ENCODE assay signal across 2 cellular contexts in genomic region chr19:51044327-51044726, GRCh38.
TF ChIP-seq lines count a peak whose summit lies in the region.

No MANE protein-coding gene starts in this region.

TF ChIP-seq in A549, 52 proteins besides CTCF, POLR2A, EP300 and RAD21:
- TF ChIP-seq SMC3 (IDR thresholded peaks at IDR 0.05) (no peak), MAFK (IDR thresholded peaks at IDR 0.05; ENCODE audit: partially characterized antibody) (peak; percentile 87)

TF ChIP-seq in K562, 482 proteins besides CTCF, POLR2A, EP300 and RAD21:
- TF ChIP-seq KDM4B (IDR thresholded peaks at IDR 0.05; ENCODE audit: borderline replicate concordance in 2 of 2, low read depth in 1 of 2) (no peak), MAFG (tag; conservative IDR thresholded peaks at IDR 0.05) (peak; percentile 40; the same call in 1 of the 2 replicates), ATF3 (IDR thresholded peaks at IDR 0.05) (0 out of 2 replicates have a peak, but pooled peaks have one; percentile 29), ATF3 (CRISPR knock-in tag; conservative IDR thresholded peaks at IDR 0.05) (no peak), ZNF316 (IDR thresholded peaks at IDR 0.05) (peak; percentile 83), CHAMP1 (IDR thresholded peaks at IDR 0.05) (no peak), ZNF785 (CRISPR knock-in tag; IDR thresholded peaks at IDR 0.05) (no peak), C11orf30 (IDR thresholded peaks at IDR 0.05; ENCODE audit: low read depth) (peak; percentile 80), TEAD4 (IDR thresholded peaks at IDR 0.05; ENCODE audit: low read length) (no peak), TEAD4 (CRISPR knock-in tag; IDR thresholded peaks at IDR 0.05; ENCODE audit: borderline replicate concordance) (no peak), LCOR (CRISPR knock-in tag; IDR thresholded peaks at IDR 0.05) (no peak), ZNF23 (CRISPR knock-in tag; IDR thresholded peaks at IDR 0.05) (no peak), MAFK (IDR thresholded peaks at IDR 0.05; ENCODE audit: low read length) (peak; percentile 43; the same call in 1 of the 2 replicates), MAFF (IDR thresholded peaks at IDR 0.05; ENCODE audit: low read length) (peak; percentile 53; the same call in 1 of the 2 replicates)
TF ChIP-seq in K562: peak in this region for 6.
